1 cellular context compared by ENCODE assay signal in the genomic region with DNA sequence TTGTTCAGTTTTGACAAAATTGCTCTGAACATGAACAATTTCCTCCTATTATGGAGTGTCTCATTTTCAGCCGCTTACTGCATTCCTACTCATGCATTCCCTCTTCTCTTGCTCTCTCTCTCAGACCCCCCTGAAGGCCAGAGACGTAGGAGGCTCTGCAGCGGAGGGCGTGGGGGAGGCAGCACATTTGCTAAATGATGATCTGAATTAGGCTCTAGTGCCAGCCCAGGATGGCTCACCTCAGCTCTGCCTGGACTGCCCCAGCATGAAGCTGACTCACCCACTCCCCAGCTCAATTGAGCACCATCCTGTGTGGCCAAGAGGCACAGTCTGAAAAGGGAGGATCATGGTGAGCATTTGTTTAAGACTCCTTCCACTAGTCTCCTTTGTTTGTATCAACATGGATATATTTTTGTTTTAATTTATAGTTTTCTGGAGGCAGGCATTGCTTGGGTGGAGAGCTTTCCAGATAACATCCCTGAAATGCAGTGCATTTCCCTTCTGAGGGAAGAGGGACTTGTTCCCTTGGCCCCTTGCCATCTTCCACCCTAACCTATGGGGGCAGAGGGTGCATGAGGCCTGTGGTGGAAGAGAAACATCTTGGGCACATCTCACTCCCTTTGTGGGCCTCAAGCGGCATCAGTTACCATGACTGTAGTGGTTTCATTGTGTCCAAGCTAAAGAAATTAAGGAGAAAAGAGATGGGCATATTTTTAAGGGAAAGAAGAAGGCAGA.
TF ChIP-seq lines count a peak whose summit lies in the region.

No MANE protein-coding gene starts in this region.

TF ChIP-seq in HEK293, 187 proteins besides CTCF, POLR2A, EP300 and RAD21 (continued from another document and continues in another):
- TF ChIP-seq, protein P1, sequence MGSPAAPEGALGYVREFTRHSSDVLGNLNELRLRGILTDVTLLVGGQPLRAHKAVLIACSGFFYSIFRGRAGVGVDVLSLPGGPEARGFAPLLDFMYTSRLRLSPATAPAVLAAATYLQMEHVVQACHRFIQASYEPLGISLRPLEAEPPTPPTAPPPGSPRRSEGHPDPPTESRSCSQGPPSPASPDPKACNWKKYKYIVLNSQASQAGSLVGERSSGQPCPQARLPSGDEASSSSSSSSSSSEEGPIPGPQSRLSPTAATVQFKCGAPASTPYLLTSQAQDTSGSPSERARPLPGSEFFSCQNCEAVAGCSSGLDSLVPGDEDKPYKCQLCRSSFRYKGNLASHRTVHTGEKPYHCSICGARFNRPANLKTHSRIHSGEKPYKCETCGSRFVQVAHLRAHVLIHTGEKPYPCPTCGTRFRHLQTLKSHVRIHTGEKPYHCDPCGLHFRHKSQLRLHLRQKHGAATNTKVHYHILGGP (tag by site-specific recombination; IDR thresholded peaks at IDR 0.05) = no peak
- TF ChIP-seq ZNF121 (tag by site-specific recombination; IDR thresholded peaks at IDR 0.05) (no peak), KLF1 (tag by site-specific recombination; IDR thresholded peaks at IDR 0.05) (no peak), ZNF114 (tag by site-specific recombination; IDR thresholded peaks at IDR 0.05) (no peak), ZSCAN16 (tag by site-specific recombination; IDR thresholded peaks at IDR 0.05) (no peak), ZNF404 (tag by site-specific recombination; IDR thresholded peaks at IDR 0.05) (no peak), ZNF239 (tag by site-specific recombination; IDR thresholded peaks at IDR 0.05) (no peak), ZNF324 (tag by site-specific recombination; IDR thresholded peaks at IDR 0.05) (no peak), ZNF354C (tag by site-specific recombination; IDR thresholded peaks at IDR 0.05; ENCODE audit: borderline replicate concordance, low read depth) (no peak), ZBTB8A (tag by site-specific recombination; IDR thresholded peaks at IDR 0.05) (no peak), ZNF335 (tag by site-specific recombination; conservative IDR thresholded peaks at IDR 0.05) (peak; percentile 49), ZNF664 (tag by site-specific recombination; IDR thresholded peaks at IDR 0.05) (no peak), ZNF366 (tag by site-specific recombination; conservative IDR thresholded peaks at IDR 0.05) (0 out of 2 replicates have a peak, but pooled peaks have one; percentile 20), MEIS1 (CRISPR knock-in tag; IDR thresholded peaks at IDR 0.05; ENCODE audit: borderline replicate concordance) (no peak), ZNF629 (tag by site-specific recombination; IDR thresholded peaks at IDR 0.05) (no peak), ZNF701 (tag by site-specific recombination; IDR thresholded peaks at IDR 0.05) (no peak), SP3 (tag by site-specific recombination; IDR thresholded peaks at IDR 0.05) (no peak), EGR2 (tag by site-specific recombination; IDR thresholded peaks at IDR 0.05; ENCODE audit: low read depth) (peak; percentile 71), ZNF449 (tag by site-specific recombination; IDR thresholded peaks at IDR 0.05) (no peak), ZNF658 (tag by site-specific recombination; IDR thresholded peaks at IDR 0.05) (no peak), GLIS1 (tag by site-specific recombination; IDR thresholded peaks at IDR 0.05) (peak; percentile 86), PRDM1 (tag by site-specific recombination; IDR thresholded peaks at IDR 0.05) (no peak), ZNF473 (tag by site-specific recombination; IDR thresholded peaks at IDR 0.05) (no peak), ZBTB1 (tag by site-specific recombination; IDR thresholded peaks at IDR 0.05) (no peak), ZNF830 (tag by site-specific recombination; IDR thresholded peaks at IDR 0.05; ENCODE audit: low read depth) (no peak), ZNF600 (tag by site-specific recombination; IDR thresholded peaks at IDR 0.05) (peak; percentile 64; the same call in 1 of the 2 replicates), ZNF280C (tag by site-specific recombination; IDR thresholded peaks at IDR 0.05) (no peak), ZBTB48 (tag by site-specific recombination; IDR thresholded peaks at IDR 0.05) (no peak; the same call in 1 of the 2 replicates), ZNF175 (tag by site-specific recombination; IDR thresholded peaks at IDR 0.05) (no peak), WT1 (tag by site-specific recombination; IDR thresholded peaks at IDR 0.05) (peak; percentile 70), ZNF416 (tag by site-specific recombination; IDR thresholded peaks at IDR 0.05) (no peak), ZBTB7A (tag by site-specific recombination; IDR thresholded peaks at IDR 0.05; ENCODE audit: low read depth) (no peak), ZNF544 (tag by site-specific recombination; IDR thresholded peaks at IDR 0.05) (no peak), KLF7 (tag by site-specific recombination; IDR thresholded peaks at IDR 0.05; ENCODE audit: borderline replicate concordance) (no peak), PRDM10 (tag by site-specific recombination; IDR thresholded peaks at IDR 0.05) (peak; percentile 67)
- TF ChIP-seq, protein P2, sequence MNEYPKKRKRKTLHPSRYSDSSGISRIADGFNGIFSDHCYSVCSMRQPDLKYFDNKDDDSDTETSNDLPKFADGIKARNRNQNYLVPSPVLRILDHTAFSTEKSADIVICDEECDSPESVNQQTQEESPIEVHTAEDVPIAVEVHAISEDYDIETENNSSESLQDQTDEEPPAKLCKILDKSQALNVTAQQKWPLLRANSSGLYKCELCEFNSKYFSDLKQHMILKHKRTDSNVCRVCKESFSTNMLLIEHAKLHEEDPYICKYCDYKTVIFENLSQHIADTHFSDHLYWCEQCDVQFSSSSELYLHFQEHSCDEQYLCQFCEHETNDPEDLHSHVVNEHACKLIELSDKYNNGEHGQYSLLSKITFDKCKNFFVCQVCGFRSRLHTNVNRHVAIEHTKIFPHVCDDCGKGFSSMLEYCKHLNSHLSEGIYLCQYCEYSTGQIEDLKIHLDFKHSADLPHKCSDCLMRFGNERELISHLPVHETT (tag by site-specific recombination; IDR thresholded peaks at IDR 0.05) = no peak
- TF ChIP-seq, protein P3, sequence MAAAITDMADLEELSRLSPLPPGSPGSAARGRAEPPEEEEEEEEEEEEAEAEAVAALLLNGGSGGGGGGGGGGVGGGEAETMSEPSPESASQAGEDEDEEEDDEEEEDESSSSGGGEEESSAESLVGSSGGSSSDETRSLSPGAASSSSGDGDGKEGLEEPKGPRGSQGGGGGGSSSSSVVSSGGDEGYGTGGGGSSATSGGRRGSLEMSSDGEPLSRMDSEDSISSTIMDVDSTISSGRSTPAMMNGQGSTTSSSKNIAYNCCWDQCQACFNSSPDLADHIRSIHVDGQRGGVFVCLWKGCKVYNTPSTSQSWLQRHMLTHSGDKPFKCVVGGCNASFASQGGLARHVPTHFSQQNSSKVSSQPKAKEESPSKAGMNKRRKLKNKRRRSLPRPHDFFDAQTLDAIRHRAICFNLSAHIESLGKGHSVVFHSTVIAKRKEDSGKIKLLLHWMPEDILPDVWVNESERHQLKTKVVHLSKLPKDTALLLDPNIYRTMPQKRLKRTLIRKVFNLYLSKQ (tag by site-specific recombination; IDR thresholded peaks at IDR 0.05; ENCODE audit: borderline replicate concordance) = no peak
- TF ChIP-seq, protein P4, sequence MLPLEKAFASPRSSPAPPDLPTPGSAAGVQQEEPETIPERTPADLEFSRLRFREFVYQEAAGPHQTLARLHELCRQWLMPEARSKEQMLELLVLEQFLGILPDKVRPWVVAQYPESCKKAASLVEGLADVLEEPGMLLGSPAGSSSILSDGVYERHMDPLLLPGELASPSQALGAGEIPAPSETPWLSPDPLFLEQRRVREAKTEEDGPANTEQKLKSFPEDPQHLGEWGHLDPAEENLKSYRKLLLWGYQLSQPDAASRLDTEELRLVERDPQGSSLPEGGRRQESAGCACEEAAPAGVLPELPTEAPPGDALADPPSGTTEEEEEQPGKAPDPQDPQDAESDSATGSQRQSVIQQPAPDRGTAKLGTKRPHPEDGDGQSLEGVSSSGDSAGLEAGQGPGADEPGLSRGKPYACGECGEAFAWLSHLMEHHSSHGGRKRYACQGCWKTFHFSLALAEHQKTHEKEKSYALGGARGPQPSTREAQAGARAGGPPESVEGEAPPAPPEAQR (tag by site-specific recombination; IDR thresholded peaks at IDR 0.05) = no peak
- TF ChIP-seq, protein P5, sequence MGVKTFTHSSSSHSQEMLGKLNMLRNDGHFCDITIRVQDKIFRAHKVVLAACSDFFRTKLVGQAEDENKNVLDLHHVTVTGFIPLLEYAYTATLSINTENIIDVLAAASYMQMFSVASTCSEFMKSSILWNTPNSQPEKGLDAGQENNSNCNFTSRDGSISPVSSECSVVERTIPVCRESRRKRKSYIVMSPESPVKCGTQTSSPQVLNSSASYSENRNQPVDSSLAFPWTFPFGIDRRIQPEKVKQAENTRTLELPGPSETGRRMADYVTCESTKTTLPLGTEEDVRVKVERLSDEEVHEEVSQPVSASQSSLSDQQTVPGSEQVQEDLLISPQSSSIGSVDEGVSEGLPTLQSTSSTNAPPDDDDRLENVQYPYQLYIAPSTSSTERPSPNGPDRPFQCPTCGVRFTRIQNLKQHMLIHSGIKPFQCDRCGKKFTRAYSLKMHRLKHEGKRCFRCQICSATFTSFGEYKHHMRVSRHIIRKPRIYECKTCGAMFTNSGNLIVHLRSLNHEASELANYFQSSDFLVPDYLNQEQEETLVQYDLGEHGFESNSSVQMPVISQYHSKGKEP (tag by site-specific recombination; IDR thresholded peaks at IDR 0.05) = no peak
